Comparison of ENCODE assay signal across 17 cellular contexts in genomic region chr11:71281901-71282300, GRCh38. TPM values are rescaled to one million over a fixed set of nuclear protein-coding genes. Genes with fewer than 3 reads are reported as not detected.
DNase-seq lines count a peak whose midpoint lies in the region; ATAC-seq and TF ChIP-seq lines count a peak whose summit lies in the region.
"Had no signal": no experiment of that assay in that cellular context is flagged by ENCODE, and none has a peak within 500 bp of the region (broad histone marks: within the 10 kb centered on the region; RNA-seq: fewer than 3 reads in every experiment).

No MANE protein-coding gene starts in this region.

- H3K4me2 ChIP-seq in PC-3 (ENCODE audit: low read length), result no peak overlapping the region
- H3K4me2 ChIP-seq: BLaER1 treated with 17β-estradiol and CSF1 and Interleukin-3, amounts not matched to agents 10 nM and 100 nM had no signal

- DNase-seq in Calu3, result no peak
- no peak for DNase-seq in PC-3
- DNase-seq in islet precursor cell, result peak; percentile 54
- DNase-seq in sigmoid colon, result peak; percentile 39
- DNase-seq in NCI-H1048 (lab: John Stamatoyannopoulos, UW), result no peak
- DNase-seq in BE2C, result no peak
- DNase-seq: DMS153; NCI-H1092; NCI-H226; NCI-H526 treated with DMSO at 0.1 percent for 48 hours; NK-92 treated with Interleukin-12 subunit alpha and Interleukin-12 subunit beta, amount 100 ng/mL, for 24 hours; OCI-M1 had no signal

- H3K9ac ChIP-seq in PC-3 (ENCODE audit: low read length), result no peak overlapping the region
- H3K9ac ChIP-seq: BLaER1 treated with 17β-estradiol and CSF1 and Interleukin-3, amounts not matched to agents 10 nM and 100 nM had no signal

- H3K27me3 Mint-ChIP-seq in Calu3 (ENCODE audit: unreplicated experiment), result no peaks in the 10 kb centered on the region

- H3K9me2 ChIP-seq in PC-3 (replicated peaks; ENCODE audit: low read length), result no peaks in the 10 kb centered on the region

- no peaks in the 10 kb centered on the region for H4K20me1 ChIP-seq in PC-3 (ENCODE audit: low read length)
- H4K20me1 ChIP-seq: BLaER1 treated with 17β-estradiol and CSF1 and Interleukin-3, amounts not matched to agents 10 nM and 100 nM had no signal

- H3K27ac Mint-ChIP-seq in Calu3 (ENCODE audit: unreplicated experiment), result peak overlapping the region; percentile 88

- WGBS in sigmoid colon, 2 donors, result 14 to 66% methylated on average over 6 of the region's 6 CpGs

- ATAC-seq in PC-3, result no peak
- ATAC-seq in HG03159 (IDR thresholded peaks at IDR 0.05; ENCODE audit: unreplicated experiment), result no peak
- ATAC-seq: K562 had no signal

- H3F3A ChIP-seq in PC-3 (ENCODE audit: low read length, unreplicated experiment), result no peaks in the 10 kb centered on the region

- TF ChIP-seq EP300 in sigmoid colon (IDR thresholded peaks at IDR 0.05), result no peak

- H3K4me1 ChIP-seq in PC-3 (ENCODE audit: insufficient read depth, low read length), result peaks cover 35% of the 10 kb centered on the region
- peaks cover 0 to 4% (median 4%) of the 10 kb centered on the region in 4 donors for H3K4me1 ChIP-seq in sigmoid colon
- no peaks in the 10 kb centered on the region for H3K4me1 ChIP-seq in BE2C
- H3K4me1 ChIP-seq: BLaER1 treated with 17β-estradiol and CSF1 and Interleukin-3, amounts not matched to agents 10 nM and 100 nM; HAP-1 had no signal

- H3K4me3 ChIP-seq in PC-3 (ENCODE audit: low read length) (no peak overlapping the region), sigmoid colon (no peak overlapping the region), BE2C (ENCODE audit: low read depth, low read length) (no peak overlapping the region)
- H3K4me3 ChIP-seq: BLaER1 treated with 17β-estradiol and CSF1 and Interleukin-3, amounts not matched to agents 10 nM and 100 nM; HAP-1; K562; SK-N-MC had no signal

- POLR2A ChIA-PET in PC-3 (lab: Charles Lee; ENCODE audit: unreplicated experiment), result no interaction called here

- no peak overlapping the region for H2AFZ ChIP-seq in PC-3 (ENCODE audit: low read length)

- H3K9me3 ChIP-seq in PC-3 (ENCODE audit: low read length) (no peaks in the 10 kb centered on the region), sigmoid colon (no peaks in the 10 kb centered on the region), BE2C (no peaks in the 10 kb centered on the region)
- H3K9me3 ChIP-seq: BLaER1 treated with 17β-estradiol and CSF1 and Interleukin-3, amounts not matched to agents 10 nM and 100 nM; HAP-1 had no signal

- BruUV-seq in Calu3 (replicated peaks; lab: Mats Ljungman, UMichigan), result no TSS peak
- no TSS peak for BruUV-seq in PC-3 (replicated peaks; lab: Mats Ljungman, UMichigan)

- H3K4me3 Mint-ChIP-seq in Calu3 (ENCODE audit: low read depth, unreplicated experiment), result no peak overlapping the region

- CTCF ChIA-PET in Calu3 (lab: Charles Lee), result interaction anchor here (1.0 to 3.1 kb wide), 3 partner anchors 17 to 41 kb away, joined by 6 to 8 read pairs (median 7); no protein-coding TSS in a partner anchor
- CTCF ChIA-PET in PC-3 (lab: Charles Lee), result no interaction called here

- no peaks in the 10 kb centered on the region for H3K9me3 Mint-ChIP-seq in Calu3 (ENCODE audit: low read depth, unreplicated experiment)

- H3K79me2 ChIP-seq in PC-3 (ENCODE audit: low read length), result no peaks in the 10 kb centered on the region; the same call in 1 of the 2 replicates

- H3K27me3 ChIP-seq in PC-3 (ENCODE audit: low read length), result no peaks in the 10 kb centered on the region
- peaks cover 0 to 7% (median 0%) of the 10 kb centered on the region in 3 donors for H3K27me3 ChIP-seq in sigmoid colon
- peaks cover 2% of the 10 kb centered on the region; the same call in 1 of the 2 replicates for H3K27me3 ChIP-seq in BE2C
- H3K27me3 ChIP-seq: BLaER1 treated with 17β-estradiol and CSF1 and Interleukin-3, amounts not matched to agents 10 nM and 100 nM had no signal

- TF ChIP-seq POLR2A in sigmoid colon (IDR thresholded peaks at IDR 0.05), result no peak

- TF ChIP-seq CTCF in Calu3 (IDR thresholded peaks at IDR 0.05; ENCODE audit: unreplicated experiment), result no peak
- no peak for TF ChIP-seq CTCF in PC-3 (conservative IDR thresholded peaks at IDR 0.05; ENCODE audit: low read depth, low read length)
- TF ChIP-seq CTCF in sigmoid colon (IDR thresholded peaks at IDR 0.05), result no peak
- TF ChIP-seq CTCF in BE2C (IDR thresholded peaks at IDR 0.05; ENCODE audit: low read depth, low read length), result no peak

- H3K4me1 Mint-ChIP-seq in Calu3 (ENCODE audit: low read depth, unreplicated experiment), result peaks cover 42% of the 10 kb centered on the region

- intact Hi-C loops in Calu3 (cut with micrococcal nuclease; ENCODE audit: unreplicated experiment) (no loop called here), PC-3 (cut with micrococcal nuclease) (no loop called here), sigmoid colon (cut with DNase I) (no loop called here)

- H3K27ac ChIP-seq in PC-3 (ENCODE audit: low read length) (peak overlapping the region; percentile 87), sigmoid colon (no peak overlapping the region)
- H3K27ac ChIP-seq: BLaER1 treated with 17β-estradiol and CSF1 and Interleukin-3, amounts not matched to agents 10 nM and 100 nM; SK-N-MC had no signal

- H3K36me3 Mint-ChIP-seq in Calu3 (ENCODE audit: insufficient read depth, unreplicated experiment), result peaks cover 23% of the 10 kb centered on the region

- no peaks in the 10 kb centered on the region for H3K36me3 ChIP-seq in PC-3 (ENCODE audit: low read depth, low read length)
- no peaks in the 10 kb centered on the region for H3K36me3 ChIP-seq in sigmoid colon
- H3K36me3 ChIP-seq in BE2C, result no peaks in the 10 kb centered on the region
- H3K36me3 ChIP-seq: BLaER1 treated with 17β-estradiol and CSF1 and Interleukin-3, amounts not matched to agents 10 nM and 100 nM; HAP-1 had no signal

RNA-seq across cellular contexts. Expression of gene SHANK2, which starts 29.5 kb away (rescaled TPM):
- 109 and 118 TPM in 2 replicates for total RNA-seq in Calu3 (2022)
- total RNA-seq in PC-3 (2014; rRNA removed), result 33.2 and 45.0 TPM in 2 replicates
- 10 to 100 TPM in 3 of 4 donors, 1 to 10 TPM in 1; 8.0 to 43.8 (median 16.8) TPM for total RNA-seq in sigmoid colon
- 1 to 10 TPM; 3.5 to 4.4 (median 3.6) TPM for polyA plus RNA-seq in sigmoid colon
- polyA plus RNA-seq in BE2C (2012; ENCODE audit: insufficient read depth, insufficient read length, low read depth), result 9.0 TPM

Comparison
In these comparisons a context has a peak if more than half of its experiments do, and no peak if none do; other contexts are left out.
1. DNase-seq: peak in islet precursor cell (single experiment) and sigmoid colon (single experiment); none in Calu3 (single experiment), PC-3 (single experiment), NCI-H1048 (single experiment) and BE2C (single experiment).